1 cellular context compared by ENCODE assay signal in the genomic region with DNA sequence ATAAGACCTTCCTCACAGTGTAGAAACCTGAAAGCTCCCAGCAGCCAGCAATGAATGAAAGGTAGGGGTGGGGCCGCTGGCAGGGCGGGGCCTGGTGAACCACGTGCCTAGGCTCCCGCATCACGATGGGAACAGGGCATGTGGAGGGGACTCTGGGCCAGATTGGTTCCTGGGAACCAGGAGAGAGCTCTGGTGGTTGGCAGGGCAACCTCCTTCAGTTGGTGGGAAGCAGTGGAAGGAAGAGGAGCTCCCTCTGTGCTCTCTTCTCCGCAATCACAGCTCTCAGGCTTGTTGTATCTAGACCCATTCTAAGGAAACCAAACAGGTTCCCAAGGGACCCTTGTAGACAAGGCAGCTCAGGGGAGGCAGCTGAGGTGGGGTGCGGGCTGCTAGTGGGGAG.
A peak's percentile ranks its signal among the peaks of the same experiment; 100 is the strongest.
TF ChIP-seq lines count a peak whose summit lies in the region.

No MANE protein-coding gene starts in this region.

TF ChIP-seq in HepG2, 621 proteins besides CTCF, POLR2A, EP300 and RAD21:
- TF ChIP-seq ZNF652 (CRISPR knock-in tag; IDR thresholded peaks at IDR 0.05; ENCODE audit: borderline replicate concordance, low read depth): no peak
- no peak for TF ChIP-seq ZNF225 (CRISPR knock-in tag; IDR thresholded peaks at IDR 0.05)
- 0 out of 2 replicates have a peak, but pooled peaks have one; percentile 58 for TF ChIP-seq SAFB2 (CRISPR knock-in tag; IDR thresholded peaks at IDR 0.05; ENCODE audit: borderline replicate concordance, low read depth)
- TF ChIP-seq, protein P1, sequence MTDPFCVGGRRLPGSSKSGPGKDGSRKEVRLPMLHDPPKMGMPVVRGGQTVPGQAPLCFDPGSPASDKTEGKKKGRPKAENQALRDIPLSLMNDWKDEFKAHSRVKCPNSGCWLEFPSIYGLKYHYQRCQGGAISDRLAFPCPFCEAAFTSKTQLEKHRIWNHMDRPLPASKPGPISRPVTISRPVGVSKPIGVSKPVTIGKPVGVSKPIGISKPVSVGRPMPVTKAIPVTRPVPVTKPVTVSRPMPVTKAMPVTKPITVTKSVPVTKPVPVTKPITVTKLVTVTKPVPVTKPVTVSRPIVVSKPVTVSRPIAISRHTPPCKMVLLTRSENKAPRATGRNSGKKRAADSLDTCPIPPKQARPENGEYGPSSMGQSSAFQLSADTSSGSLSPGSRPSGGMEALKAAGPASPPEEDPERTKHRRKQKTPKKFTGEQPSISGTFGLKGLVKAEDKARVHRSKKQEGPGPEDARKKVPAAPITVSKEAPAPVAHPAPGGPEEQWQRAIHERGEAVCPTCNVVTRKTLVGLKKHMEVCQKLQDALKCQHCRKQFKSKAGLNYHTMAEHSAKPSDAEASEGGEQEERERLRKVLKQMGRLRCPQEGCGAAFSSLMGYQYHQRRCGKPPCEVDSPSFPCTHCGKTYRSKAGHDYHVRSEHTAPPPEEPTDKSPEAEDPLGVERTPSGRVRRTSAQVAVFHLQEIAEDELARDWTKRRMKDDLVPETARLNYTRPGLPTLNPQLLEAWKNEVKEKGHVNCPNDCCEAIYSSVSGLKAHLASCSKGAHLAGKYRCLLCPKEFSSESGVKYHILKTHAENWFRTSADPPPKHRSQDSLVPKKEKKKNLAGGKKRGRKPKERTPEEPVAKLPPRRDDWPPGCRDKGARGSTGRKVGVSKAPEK (CRISPR knock-in tag; IDR thresholded peaks at IDR 0.05; ENCODE audit: borderline replicate concordance): 0 out of 2 replicates have a peak, but pooled peaks have one; percentile 56
- TF ChIP-seq, protein P2, sequence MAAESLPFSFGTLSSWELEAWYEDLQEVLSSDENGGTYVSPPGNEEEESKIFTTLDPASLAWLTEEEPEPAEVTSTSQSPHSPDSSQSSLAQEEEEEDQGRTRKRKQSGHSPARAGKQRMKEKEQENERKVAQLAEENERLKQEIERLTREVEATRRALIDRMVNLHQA (CRISPR knock-in tag; IDR thresholded peaks at IDR 0.05): no peak
